12 cellular contexts compared by ENCODE assay signal in genomic region chr6:121771937-121772717, GRCh38.
DNase-seq lines count a peak whose midpoint lies in the region; ATAC-seq and TF ChIP-seq lines count a peak whose summit lies in the region.
"Had no signal": no experiment of that assay in that cellular context is flagged by ENCODE, and none has a peak within 500 bp of the region (broad histone marks: within the 10 kb centered on the region; RNA-seq: fewer than 3 reads in every experiment).

No MANE protein-coding gene starts in this region.

- POLR2A ChIA-PET in OCI-LY7 (lab: Charles Lee) = interaction anchor here (0.6 kb wide), 1 partner anchor 33 kb away, joined by 4 read pairs; no protein-coding TSS in a partner anchor

- H3K4me1 Mint-ChIP-seq in activated naive CD8-positive, alpha-beta T cell (ENCODE audit: low read depth) = peaks cover 11% of the 10 kb centered on the region
- peaks cover 14% of the 10 kb centered on the region for H3K4me1 Mint-ChIP-seq in activated naive CD8-positive, alpha-beta T cell treated with anti-CD3 and anti-CD28 coated beads, Interleukin-2, amount 50 U/mL, for 24 hours
- H3K4me1 Mint-ChIP-seq in stimulated activated naive CD8-positive, alpha-beta T cell treated with anti-CD3 and anti-CD28 coated beads, Interleukin-15, amount 100 ng/mL, for 72 hours = peaks cover 27% of the 10 kb centered on the region

- H3K36me3 ChIP-seq in OCI-LY7 (ENCODE audit: insufficient read depth, low read length) = no peaks in the 10 kb centered on the region
- H3K36me3 ChIP-seq: Peyer's patch had no signal

- H3K4me1 ChIP-seq in OCI-LY7 (ENCODE audit: insufficient read depth, low read length, poor library complexity, severe bottlenecking) = no peaks in the 10 kb centered on the region
- H3K4me1 ChIP-seq: Peyer's patch had no signal

- no peaks in the 10 kb centered on the region for H3K9me2 ChIP-seq in OCI-LY7 (ENCODE audit: insufficient read depth, low read length)

- intact Hi-C loops in OCI-LY7 (cut with micrococcal nuclease; ENCODE audit: unreplicated experiment) = no loop called here

- no peak overlapping the region for H3K4me3 Mint-ChIP-seq in activated naive CD8-positive, alpha-beta T cell
- H3K4me3 Mint-ChIP-seq in activated naive CD8-positive, alpha-beta T cell treated with anti-CD3 and anti-CD28 coated beads, Interleukin-2, amount 50 U/mL, for 24 hours = no peak overlapping the region
- H3K4me3 Mint-ChIP-seq in stimulated activated naive CD8-positive, alpha-beta T cell treated with anti-CD3 and anti-CD28 coated beads, Interleukin-15, amount 100 ng/mL, for 72 hours = peak overlapping the region; percentile 1 to 39
- H3K4me3 Mint-ChIP-seq: natural killer cell treated with Interleukin-12 subunit alpha and Interleukin-12 subunit beta and Interleukin-15 and Interleukin-18, amount 100 ng/mL, for 72 hours; stimulated activated naive CD8-positive, alpha-beta T cell treated with anti-CD3 and anti-CD28 coated beads, Interleukin-15, Interleukin-2, amounts not matched to agents 100 ng/mL and 50 ng/mL, for 24 hours had no signal

- no peak overlapping the region for H2AFZ ChIP-seq in OCI-LY7 (ENCODE audit: low read length)

- BruUV-seq in OCI-LY7 (replicated peaks; lab: Mats Ljungman, UMichigan) = no TSS peak

- CTCF ChIA-PET in OCI-LY7 (lab: Charles Lee; ENCODE audit: unreplicated experiment) = no interaction called here

- no peaks in the 10 kb centered on the region for H3K27me3 Mint-ChIP-seq in activated naive CD8-positive, alpha-beta T cell
- no peaks in the 10 kb centered on the region for H3K27me3 Mint-ChIP-seq in activated naive CD8-positive, alpha-beta T cell treated with anti-CD3 and anti-CD28 coated beads, Interleukin-2, amount 50 U/mL, for 24 hours
- peaks cover 7% of the 10 kb centered on the region for H3K27me3 Mint-ChIP-seq in stimulated activated naive CD8-positive, alpha-beta T cell treated with anti-CD3 and anti-CD28 coated beads, Interleukin-15, amount 100 ng/mL, for 72 hours
- H3K27me3 Mint-ChIP-seq: natural killer cell treated with Interleukin-12 subunit alpha and Interleukin-12 subunit beta and Interleukin-15 and Interleukin-18, amount 100 ng/mL, for 72 hours; stimulated activated naive CD8-positive, alpha-beta T cell treated with anti-CD3 and anti-CD28 coated beads, Interleukin-15, Interleukin-2, amounts not matched to agents 100 ng/mL and 50 ng/mL, for 24 hours had no signal

- H3K27ac Mint-ChIP-seq in activated naive CD8-positive, alpha-beta T cell = peak overlapping the region; percentile 3
- no peak overlapping the region for H3K27ac Mint-ChIP-seq in activated naive CD8-positive, alpha-beta T cell treated with anti-CD3 and anti-CD28 coated beads, Interleukin-2, amount 50 U/mL, for 24 hours
- peak overlapping the region; percentile 28 to 79 for H3K27ac Mint-ChIP-seq in stimulated activated naive CD8-positive, alpha-beta T cell treated with anti-CD3 and anti-CD28 coated beads, Interleukin-15, amount 100 ng/mL, for 72 hours
- H3K27ac Mint-ChIP-seq: natural killer cell treated with Interleukin-12 subunit alpha and Interleukin-12 subunit beta and Interleukin-15 and Interleukin-18, amount 100 ng/mL, for 72 hours; stimulated activated naive CD8-positive, alpha-beta T cell treated with anti-CD3 and anti-CD28 coated beads, Interleukin-15, Interleukin-2, amounts not matched to agents 100 ng/mL and 50 ng/mL, for 24 hours had no signal

- H3K36me3 Mint-ChIP-seq in activated naive CD8-positive, alpha-beta T cell = no peaks in the 10 kb centered on the region
- H3K36me3 Mint-ChIP-seq in activated naive CD8-positive, alpha-beta T cell treated with anti-CD3 and anti-CD28 coated beads, Interleukin-2, amount 50 U/mL, for 24 hours (ENCODE audit: low read depth) = peaks cover 2% of the 10 kb centered on the region
- H3K36me3 Mint-ChIP-seq: natural killer cell treated with Interleukin-12 subunit alpha and Interleukin-12 subunit beta and Interleukin-15 and Interleukin-18, amount 100 ng/mL, for 72 hours had no signal

- no peak for DNase-seq in activated naive CD8-positive, alpha-beta T cell treated with anti-CD3 and anti-CD28 coated beads, Interleukin-2, amount 50 U/mL, for 24 hours
- DNase-seq in stimulated activated naive CD8-positive, alpha-beta T cell treated with anti-CD3 and anti-CD28 coated beads, Interleukin-15, amount 100 ng/mL, for 72 hours = no peak
- DNase-seq in germinal center (ENCODE audit: low spot score) (no peak), OCI-LY7 (ENCODE audit: low spot score) (no peak), OCI-M1 (lab: John Stamatoyannopoulos, UW) (no peak)
- DNase-seq: Peyer's patch had no signal

- H3K4me2 ChIP-seq in OCI-LY7 (ENCODE audit: low read length) = no peak overlapping the region

- H3K9me3 Mint-ChIP-seq in activated naive CD8-positive, alpha-beta T cell (ENCODE audit: low read depth) = no peaks in the 10 kb centered on the region
- peaks cover 7% of the 10 kb centered on the region for H3K9me3 Mint-ChIP-seq in activated naive CD8-positive, alpha-beta T cell treated with anti-CD3 and anti-CD28 coated beads, Interleukin-2, amount 50 U/mL, for 24 hours
- H3K9me3 Mint-ChIP-seq in stimulated activated naive CD8-positive, alpha-beta T cell treated with anti-CD3 and anti-CD28 coated beads, Interleukin-15, amount 100 ng/mL, for 72 hours = peaks cover 7 to 9% of the 10 kb centered on the region in 2 donors
- H3K9me3 Mint-ChIP-seq: natural killer cell treated with Interleukin-12 subunit alpha and Interleukin-12 subunit beta and Interleukin-15 and Interleukin-18, amount 100 ng/mL, for 72 hours; stimulated activated naive CD8-positive, alpha-beta T cell treated with anti-CD3 and anti-CD28 coated beads, Interleukin-15, Interleukin-2, amounts not matched to agents 100 ng/mL and 50 ng/mL, for 24 hours had no signal

- no peak overlapping the region for H3K4me3 ChIP-seq in OCI-LY7 (ENCODE audit: low read depth, low read length, poor library complexity, severe bottlenecking)
- H3K4me3 ChIP-seq: Peyer's patch had no signal

- no peaks in the 10 kb centered on the region for H3K79me2 ChIP-seq in OCI-LY7 (ENCODE audit: insufficient read depth, low read depth, low read length)

- H3K27ac ChIP-seq in OCI-LY7 (ENCODE audit: low read depth, low read length, poor library complexity, severe bottlenecking) = no peak overlapping the region
- H3K27ac ChIP-seq: Peyer's patch, VCaP had no signal

- no peaks in the 10 kb centered on the region for H3K9me3 ChIP-seq in OCI-LY7 (ENCODE audit: low read length)
- H3K9me3 ChIP-seq: Peyer's patch had no signal

- no peaks in the 10 kb centered on the region; the same call in 1 of the 2 replicates for H4K20me1 ChIP-seq in OCI-LY7 (ENCODE audit: insufficient read depth, low read length)

- TF ChIP-seq CTCF in OCI-LY7 (conservative IDR thresholded peaks at IDR 0.05; ENCODE audit: low read length) = no peak

- no peak for ATAC-seq in activated naive CD8-positive, alpha-beta T cell treated with anti-CD3 and anti-CD28 coated beads, Interleukin-2, amount 50 U/mL, for 24 hours
- ATAC-seq in GM21825 (IDR thresholded peaks at IDR 0.05; ENCODE audit: unreplicated experiment) (peak; percentile 92), HG03378 (IDR thresholded peaks at IDR 0.05; ENCODE audit: unreplicated experiment) (peak; percentile 92)
- ATAC-seq in stimulated activated naive CD8-positive, alpha-beta T cell treated with anti-CD3 and anti-CD28 coated beads, Interleukin-15, amount 100 ng/mL, for 72 hours = peak; percentile 68
- ATAC-seq: natural killer cell treated with Interleukin-12 subunit alpha and Interleukin-12 subunit beta and Interleukin-15 and Interleukin-18, amount 100 ng/mL, for 72 hours had no signal

Comparison
In these comparisons a context has a peak if more than half of its experiments do, and no peak if none do; other contexts are left out.
1. H3K4me3 Mint-ChIP-seq: peak in stimulated activated naive CD8-positive, alpha-beta T cell treated with anti-CD3 and anti-CD28 coated beads, Interleukin-15, amount 100 ng/mL, for 72 hours (2 of 2); none in activated naive CD8-positive, alpha-beta T cell (single experiment) and activated naive CD8-positive, alpha-beta T cell treated with anti-CD3 and anti-CD28 coated beads, Interleukin-2, amount 50 U/mL, for 24 hours (single experiment).